17 cellular contexts compared by ENCODE assay signal in genomic region chr5:142301487-142302035, GRCh38. TPM values are rescaled to one million over a fixed set of nuclear protein-coding genes. Genes with fewer than 3 reads are reported as not detected.
"Had no signal": no experiment of that assay in that cellular context is flagged by ENCODE, and none has a peak within 500 bp of the region (broad histone marks: within the 10 kb centered on the region; RNA-seq: fewer than 3 reads in every experiment).

No MANE protein-coding gene starts in this region.

- H3K9me3 ChIP-seq: esophagus muscularis mucosa, lower lobe of right lung had no signal

- ATAC-seq: lower lobe of right lung, SK-N-SH treated with all-trans-retinoic acid at 6 μM for 48 hours had no signal

- H3K27ac Mint-ChIP-seq: activated naive CD8-positive, alpha-beta T cell; nephron; T-helper 1 cell treated with Interleukin-12 subunit alpha and Interleukin-12 subunit beta and Interleukin-4 antibody, amounts not matched to agents 30 μg/mL and 1 μg/mL, for 36 hours had no signal

- H3K4me3 ChIP-seq: esophagus muscularis mucosa, lower lobe of right lung had no signal

- H3K4me3 Mint-ChIP-seq: activated naive CD8-positive, alpha-beta T cell; nephron; T-helper 1 cell treated with Interleukin-12 subunit alpha and Interleukin-12 subunit beta and Interleukin-4 antibody, amounts not matched to agents 30 μg/mL and 1 μg/mL, for 36 hours had no signal

- DNase-seq: activated CD4-positive, CD25-positive, alpha-beta regulatory T cell treated with anti-CD3 and anti-CD28 coated beads, Interleukin-2, amount 50 U/mL, for 72 hours; activated effector memory CD4-positive, alpha-beta T cell treated with Interleukin-2 at 50 U/mL for 16 hours; activated T-cell treated with anti-CD3 and anti-CD28 coated beads, Interleukin-2, amount 50 U/mL, for 1 hour; aorta; hypothalamus; lower lobe of right lung; stimulated activated CD4-positive, alpha-beta T cell treated with anti-CD3 and anti-CD28 coated beads, Interleukin-4, amount 100 ng/mL, for 1 hour; stimulated activated CD8-positive, alpha-beta memory T cell treated with anti-CD3 and anti-CD28 coated beads, Interleukin-4, amount 100 ng/mL, for 48 hours had no signal

- FAIRE-seq: endometrium, TTC549, urothelium cell line had no signal

- H3K9me3 Mint-ChIP-seq: nephron; T-helper 1 cell treated with Interleukin-12 subunit alpha and Interleukin-12 subunit beta and Interleukin-4 antibody, amounts not matched to agents 30 μg/mL and 1 μg/mL, for 36 hours had no signal

- H3K36me3 ChIP-seq: esophagus muscularis mucosa, lower lobe of right lung had no signal

- H3K27me3 ChIP-seq: esophagus muscularis mucosa had no signal

- H3K36me3 Mint-ChIP-seq: activated naive CD8-positive, alpha-beta T cell had no signal

- H3K27ac ChIP-seq: esophagus muscularis mucosa, lower lobe of right lung had no signal

RNA-seq across cellular contexts. Expression of gene SPRY4, which starts 23.3 kb away (rescaled TPM):
- total RNA-seq: mononuclear cell had no signal
